Comparison of ENCODE assay signal across 8 cellular contexts in genomic region chr3:11154036-11154952, GRCh38. TPM values are rescaled to one million over a fixed set of nuclear protein-coding genes. Genes with fewer than 3 reads are reported as not detected.
DNase-seq lines count a peak whose midpoint lies in the region; TF ChIP-seq lines count a peak whose summit lies in the region.

Gene HRH1 (plus strand): TSS chr3:11154493. CDS start chr3:11259038, 104,545 bp downstream.

- H3K27me3 Mint-ChIP-seq in activated CD4-positive, alpha-beta T cell treated with anti-CD3 and anti-CD28 coated beads, Interleukin-2, amount 10 ng/mL, durations not matched to agents 7 days and 5 days: peaks cover 74% of the 10 kb centered on the region

- TF ChIP-seq CTCF in GM13977 (IDR thresholded peaks at IDR 0.05; ENCODE audit: extremely low read depth, insufficient read depth, missing control alignments): no peak

- H3K4me3 Mint-ChIP-seq in activated CD4-positive, alpha-beta T cell treated with anti-CD3 and anti-CD28 coated beads, Interleukin-2, amount 10 ng/mL, durations not matched to agents 7 days and 5 days: peak within 1 kb of the TSS; percentile 26

- H3K27ac Mint-ChIP-seq in activated CD4-positive, alpha-beta T cell treated with anti-CD3 and anti-CD28 coated beads, Interleukin-2, amount 10 ng/mL, durations not matched to agents 7 days and 5 days: no peak within 1 kb of the TSS

- intact Hi-C loops in cardiac septum (cut with DNase I): loop anchor here (2.0 kb wide), 1 partner anchor 93 kb away; no protein-coding TSS in a partner anchor

- CTCF ChIA-PET in activated CD4-positive, alpha-beta T cell treated with anti-CD3 and anti-CD28 coated beads, Interleukin-2, amount 10 ng/mL, durations not matched to agents 7 days and 5 days (lab: Charles Lee): no interaction called here

- POLR2A ChIA-PET in activated CD4-positive, alpha-beta T cell treated with anti-CD3 and anti-CD28 coated beads, Interleukin-2, amount 10 ng/mL, durations not matched to agents 7 days and 5 days (lab: Charles Lee): no interaction called here

- H3K9me3 Mint-ChIP-seq in activated CD4-positive, alpha-beta T cell treated with anti-CD3 and anti-CD28 coated beads, Interleukin-2, amount 10 ng/mL, durations not matched to agents 7 days and 5 days: no peaks in the 10 kb centered on the region

- peaks cover 12% of the 10 kb centered on the region for H3K4me1 Mint-ChIP-seq in activated CD4-positive, alpha-beta T cell treated with anti-CD3 and anti-CD28 coated beads, Interleukin-2, amount 10 ng/mL, durations not matched to agents 7 days and 5 days

- in situ Hi-C loops in GM13977 (cut with MboI; ENCODE audit: low pct_unique_long_range_greater_than_20kb, low sequenced_read_pairs, unreplicated experiment): no loop called here

- H3K36me3 Mint-ChIP-seq in activated CD4-positive, alpha-beta T cell treated with anti-CD3 and anti-CD28 coated beads, Interleukin-2, amount 10 ng/mL, durations not matched to agents 7 days and 5 days (ENCODE audit: low read depth): no peaks in the 10 kb centered on the region

- DNase-seq in HCEC 1CT: peak; percentile 23
- DNase-seq in activated CD4-positive, alpha-beta T cell treated with anti-CD3 and anti-CD28 coated beads, Interleukin-2, amount 10 ng/mL, durations not matched to agents 7 days and 5 days: no peak
- peak; percentile 71 for DNase-seq in cardiac septum (ENCODE audit: low spot score)
- DNase-seq in pulmonary artery endothelial cell (ENCODE audit: low read depth, low spot score): no peak
- DNase-seq in Kasumi-1 (lab: John Stamatoyannopoulos, UW): no peak
- DNase-seq in GM13977 (ENCODE audit: low spot score): no peak
- DNase-seq in T-helper 9 cell: no peak
- no peak for DNase-seq in NCI-H2081 (lab: John Stamatoyannopoulos, UW)

RNA-seq across cellular contexts. Expression of gene HRH1, which starts in this region (rescaled TPM):
- under 1 TPM; 0.25 to 0.27 TPM for total RNA-seq in activated CD4-positive, alpha-beta T cell treated with anti-CD3 and anti-CD28 coated beads, Interleukin-2, amount 10 ng/mL, durations not matched to agents 7 days and 5 days
- total RNA-seq in cardiac septum (4.8 TPM), pulmonary artery endothelial cell (14.6 and 26.5 TPM in 2 replicates)

Comparison
In these comparisons a context has a peak if more than half of its experiments do, and no peak if none do; other contexts are left out.
1. DNase-seq: peak in HCEC 1CT (single experiment) and cardiac septum (single experiment); none in activated CD4-positive, alpha-beta T cell treated with anti-CD3 and anti-CD28 coated beads, Interleukin-2, amount 10 ng/mL, durations not matched to agents 7 days and 5 days (single experiment), pulmonary artery endothelial cell (single experiment), Kasumi-1 (0 of 2), GM13977 (single experiment), T-helper 9 cell (single experiment) and NCI-H2081 (0 of 2).